9 cellular contexts compared by ENCODE assay signal in the genomic region with DNA sequence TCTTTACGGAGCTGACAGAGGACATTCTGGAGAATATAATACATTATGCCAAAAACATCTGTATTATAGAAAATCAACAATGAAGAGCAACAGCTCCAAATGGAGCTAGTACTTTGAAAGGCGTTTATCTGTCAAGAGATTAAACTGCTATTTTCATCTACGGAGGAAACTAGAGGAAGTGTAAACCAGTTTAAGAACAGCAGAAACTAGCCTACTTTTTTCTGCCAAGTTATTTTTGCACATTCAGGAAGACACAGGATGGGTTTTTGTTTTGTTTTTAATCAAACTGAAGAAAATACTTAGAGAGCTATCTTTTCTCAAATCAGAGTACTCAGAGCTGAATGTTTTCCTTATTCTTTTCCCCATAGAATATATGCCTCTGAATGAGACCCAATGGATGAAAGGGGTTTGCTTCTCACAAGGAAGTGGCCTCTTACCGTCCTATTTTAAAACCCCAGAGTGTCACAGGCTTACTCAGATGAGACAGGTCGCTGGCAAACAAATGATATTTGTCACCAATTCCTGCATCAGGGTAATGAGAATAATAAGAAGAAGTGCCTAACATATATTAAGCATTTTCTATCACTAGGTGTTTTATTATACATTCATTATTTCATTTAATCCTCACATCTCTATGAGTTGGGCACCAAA.
A peak's percentile ranks its signal among the peaks of the same experiment; 100 is the strongest.
DNase-seq lines count a peak whose midpoint lies in the region; ATAC-seq and TF ChIP-seq lines count a peak whose summit lies in the region.
"Had no signal": no experiment of that assay in that cellular context is flagged by ENCODE, and none has a peak within 500 bp of the region (broad histone marks: within the 10 kb centered on the region; RNA-seq: fewer than 3 reads in every experiment).

No MANE protein-coding gene starts in this region.

- intact Hi-C loops in CD8-positive, alpha-beta T cell (cut with DNase I, micrococcal nuclease) = loop anchor here in 1 of 2 experiments (10.0 kb wide), 1 partner anchor 441 kb away; no protein-coding TSS in a partner anchor
- intact Hi-C loops in mucosa of descending colon (cut with DNase I, micrococcal nuclease) = no loop called here
- intact Hi-C loops in aorta (cut with DNase I) = no loop called here

- no peak overlapping the region for H3K4me3 Mint-ChIP-seq in CD8-positive, alpha-beta T cell
- H3K4me3 Mint-ChIP-seq in T-cell = peak overlapping the region in 1 of 3 donors; percentile 7

- no peak overlapping the region for H3K27ac ChIP-seq in CD8-positive, alpha-beta T cell (ENCODE audit: low read depth, low read length)
- no peak overlapping the region for H3K27ac ChIP-seq in aorta (ENCODE audit: low read depth in 1 of 2, low read length in 2 of 2)

- CTCF ChIA-PET in CD8-positive, alpha-beta T cell (lab: Charles Lee) = interaction anchor here (1.0 kb wide), 1 partner anchor 446 kb away, joined by 3 read pairs; no protein-coding TSS in a partner anchor
- CTCF ChIA-PET in T-cell (lab: Charles Lee) = interaction anchor here in 1 of 2 donors (1.1 kb wide), 1 partner anchor 39 kb away, joined by 3 read pairs; no protein-coding TSS in a partner anchor

- peak overlapping the region; percentile 58 for H3K27ac Mint-ChIP-seq in CD8-positive, alpha-beta T cell
- peak overlapping the region; percentile 40 to 82 for H3K27ac Mint-ChIP-seq in T-cell

- peaks cover 21% of the 10 kb centered on the region for H3K4me1 Mint-ChIP-seq in CD8-positive, alpha-beta T cell (ENCODE audit: low read depth)
- peaks cover 30 to 40% (median 35%) of the 10 kb centered on the region in 3 donors for H3K4me1 Mint-ChIP-seq in T-cell

- no peaks in the 10 kb centered on the region for H3K36me3 Mint-ChIP-seq in CD8-positive, alpha-beta T cell
- no peaks in the 10 kb centered on the region for H3K36me3 Mint-ChIP-seq in T-cell

- H3K9me3 ChIP-seq in CD8-positive, alpha-beta T cell (ENCODE audit: low read length) = no peaks in the 10 kb centered on the region
- H3K9me3 ChIP-seq in mucosa of descending colon (no peaks in the 10 kb centered on the region), aorta (ENCODE audit: control insufficient read depth, low read length) (no peaks in the 10 kb centered on the region)

- 34 to 38% methylated on average over 5 of the region's 5 CpGs for WGBS in aorta, 2 donors

- no peak for DNase-seq in CD8-positive, alpha-beta T cell
- no peak for DNase-seq in T-cell
- DNase-seq in mucosa of descending colon = no peak
- no peak for DNase-seq in retina
- no peak for DNase-seq in aorta
- DNase-seq in putamen (ENCODE audit: low spot score) = no peak
- DNase-seq: NCI-H345 had no signal

- no peak overlapping the region for H3K4me3 ChIP-seq in CD8-positive, alpha-beta T cell (ENCODE audit: low read depth, low read length)
- H3K4me3 ChIP-seq in mucosa of descending colon = no peak overlapping the region
- H3K4me3 ChIP-seq in aorta (ENCODE audit: low read length in 2 of 2) = no peak overlapping the region

- H3K27me3 ChIP-seq in CD8-positive, alpha-beta T cell (ENCODE audit: insufficient read depth, low read length) = no peaks in the 10 kb centered on the region
- no peaks in the 10 kb centered on the region for H3K27me3 ChIP-seq in aorta (ENCODE audit: control insufficient read depth in 1 of 2, insufficient read depth in 2 of 2, low read length in 1 of 2)

- peaks cover 14% of the 10 kb centered on the region for H3K4me1 ChIP-seq in CD8-positive, alpha-beta T cell (ENCODE audit: insufficient read depth, low read length)
- peaks cover 6% of the 10 kb centered on the region for H3K4me1 ChIP-seq in mucosa of descending colon (ENCODE audit: low read depth)
- H3K4me1 ChIP-seq in aorta (ENCODE audit: control insufficient read depth in 1 of 2, insufficient read depth in 2 of 2, low read length in 2 of 2) = no peaks in the 10 kb centered on the region

- no peaks in the 10 kb centered on the region for H3K36me3 ChIP-seq in CD8-positive, alpha-beta T cell (ENCODE audit: insufficient read depth, low read length)
- no peaks in the 10 kb centered on the region for H3K36me3 ChIP-seq in mucosa of descending colon (ENCODE audit: low read depth)
- no peaks in the 10 kb centered on the region for H3K36me3 ChIP-seq in aorta (ENCODE audit: control insufficient read depth in 1 of 2, insufficient read depth in 2 of 2, low read length in 1 of 2)

- no peaks in the 10 kb centered on the region for H3K9me3 Mint-ChIP-seq in CD8-positive, alpha-beta T cell
- H3K9me3 Mint-ChIP-seq in T-cell = no peaks in the 10 kb centered on the region

- TF ChIP-seq CTCF in CD8-positive, alpha-beta T cell (IDR thresholded peaks at IDR 0.05) = no peak
- no peak for TF ChIP-seq CTCF in mucosa of descending colon (IDR thresholded peaks at IDR 0.05)

- ATAC-seq in CD8-positive, alpha-beta T cell = no peak
- ATAC-seq in GM21423 (IDR thresholded peaks at IDR 0.05; ENCODE audit: unreplicated experiment) (peak; percentile 44), T-cell (replicated peaks in 1 of 4) (peak in 2 of 4 experiments; percentile 34 to 68), mucosa of descending colon (peak; percentile 47), HG03139 (IDR thresholded peaks at IDR 0.05; ENCODE audit: unreplicated experiment) (no peak), aorta (ENCODE audit: low FRiP score) (no peak)

- H3K27me3 Mint-ChIP-seq in CD8-positive, alpha-beta T cell (ENCODE audit: low read depth) = no peaks in the 10 kb centered on the region
- no peaks in the 10 kb centered on the region for H3K27me3 Mint-ChIP-seq in T-cell

- POLR2A ChIA-PET in CD8-positive, alpha-beta T cell (lab: Charles Lee) = interaction anchor here (0.9 to 1.5 kb wide), 2 partner anchors 8 to 16 kb away, joined by 3 read pairs; no protein-coding TSS in a partner anchor
- POLR2A ChIA-PET in T-cell (lab: Charles Lee) = no interaction called here

Comparison
In these comparisons a context has a peak if more than half of its experiments do, and no peak if none do; other contexts are left out.
1. ATAC-seq: peak in GM21423 (single experiment) and mucosa of descending colon (single experiment); none in CD8-positive, alpha-beta T cell (single experiment), HG03139 (single experiment) and aorta (single experiment).